In genomic region chr1:210250665-210250997, GRCh38 we compare ENCODE assay signal across 8 cellular contexts. TPM values are rescaled to one million over a fixed set of nuclear protein-coding genes. Genes with fewer than 3 reads are reported as not detected.
DNase-seq lines count a peak whose midpoint lies in the region; ATAC-seq and TF ChIP-seq lines count a peak whose summit lies in the region.

No MANE protein-coding gene starts in this region.

- no peaks in the 10 kb centered on the region for H3K9me3 ChIP-seq in neural cell (ENCODE audit: low read length)

- no peaks in the 10 kb centered on the region for H3K27me3 ChIP-seq in neural cell (ENCODE audit: insufficient read depth, low read depth, low read length)

- peak overlapping the region; percentile 83 for H3K9ac ChIP-seq in neural cell (ENCODE audit: low read length)

- TF ChIP-seq RAD21 in neural cell (conservative IDR thresholded peaks at IDR 0.05): no peak

- TF ChIP-seq CTCF in neural cell (IDR thresholded peaks at IDR 0.05; ENCODE audit: poor library complexity, severe bottlenecking): no peak
- no peak for TF ChIP-seq CTCF in GM10248 (IDR thresholded peaks at IDR 0.05; ENCODE audit: control extremely low read depth, extremely low read depth, low read depth, missing control alignments)

- H3K9me3 Mint-ChIP-seq in activated CD4-positive, alpha-beta T cell treated with anti-CD3 and anti-CD28 coated beads for 36 hours (ENCODE audit: low read depth): no peaks in the 10 kb centered on the region
- no peaks in the 10 kb centered on the region for H3K9me3 Mint-ChIP-seq in effector memory CD8-positive, alpha-beta T cell

- peaks cover 29% of the 10 kb centered on the region for H3K4me1 Mint-ChIP-seq in activated CD4-positive, alpha-beta T cell treated with anti-CD3 and anti-CD28 coated beads for 36 hours
- peaks cover 8 to 12% of the 10 kb centered on the region in 2 donors for H3K4me1 Mint-ChIP-seq in effector memory CD8-positive, alpha-beta T cell (ENCODE audit: low read depth in 2 of 2)

- peak overlapping the region; percentile 99 for H2AFZ ChIP-seq in neural cell (ENCODE audit: low read depth, low read length)

- peak overlapping the region; percentile 62 for H3K4me3 ChIP-seq in neural cell (ENCODE audit: low read length)

- H3K27ac Mint-ChIP-seq in activated CD4-positive, alpha-beta T cell treated with anti-CD3 and anti-CD28 coated beads for 36 hours: no peak overlapping the region
- no peak overlapping the region for H3K27ac Mint-ChIP-seq in effector memory CD8-positive, alpha-beta T cell

- H3K4me2 ChIP-seq in neural cell (ENCODE audit: low read length): peak overlapping the region; percentile 84

- peak overlapping the region; percentile 93 for H3K27ac ChIP-seq in neural cell (ENCODE audit: low read length)

- H3K79me2 ChIP-seq in neural cell (replicated peaks; ENCODE audit: insufficient read depth, low read length): no peaks in the 10 kb centered on the region

- peak; percentile 11 for ATAC-seq in activated CD4-positive, alpha-beta T cell treated with anti-CD3 and anti-CD28 coated beads for 36 hours
- ATAC-seq in effector memory CD8-positive, alpha-beta T cell (replicated peaks): no peak
- no peak for ATAC-seq in GM21723 (IDR thresholded peaks at IDR 0.05; ENCODE audit: unreplicated experiment)

- no peak overlapping the region for H3K4me3 Mint-ChIP-seq in activated CD4-positive, alpha-beta T cell treated with anti-CD3 and anti-CD28 coated beads for 36 hours
- peak overlapping the region; percentile 70 for H3K4me3 Mint-ChIP-seq in effector memory CD8-positive, alpha-beta T cell

- CTCF ChIA-PET in activated CD4-positive, alpha-beta T cell treated with anti-CD3 and anti-CD28 coated beads for 36 hours (lab: Charles Lee): interaction anchor here (1.1 kb wide), 1 partner anchor 107 kb away, joined by 3 read pairs; no protein-coding TSS in a partner anchor
- CTCF ChIA-PET in GM10248 (lab: Yijun Ruan, JAX): no interaction called here

- TF ChIP-seq EP300 in neural cell (conservative IDR thresholded peaks at IDR 0.05; ENCODE audit: poor library complexity, severe bottlenecking): no peak

- H3K36me3 Mint-ChIP-seq in activated CD4-positive, alpha-beta T cell treated with anti-CD3 and anti-CD28 coated beads for 36 hours (ENCODE audit: low read depth): no peaks in the 10 kb centered on the region
- no peaks in the 10 kb centered on the region for H3K36me3 Mint-ChIP-seq in effector memory CD8-positive, alpha-beta T cell (ENCODE audit: insufficient read depth)

- no peaks in the 10 kb centered on the region for H4K20me1 ChIP-seq in neural cell (ENCODE audit: insufficient read depth)

- no peaks in the 10 kb centered on the region for H3K9me2 ChIP-seq in neural cell (ENCODE audit: insufficient read depth, low read length)

- H3K27me3 Mint-ChIP-seq in activated CD4-positive, alpha-beta T cell treated with anti-CD3 and anti-CD28 coated beads for 36 hours: peaks cover 63% of the 10 kb centered on the region
- peaks cover 72 to 90% of the 10 kb centered on the region in 2 donors for H3K27me3 Mint-ChIP-seq in effector memory CD8-positive, alpha-beta T cell

- POLR2A ChIA-PET in activated CD4-positive, alpha-beta T cell treated with anti-CD3 and anti-CD28 coated beads for 36 hours (lab: Charles Lee): interaction anchor here (0.8 kb wide), 1 partner anchor 124 kb away, joined by 7 read pairs; no protein-coding TSS in a partner anchor
- POLR2A ChIA-PET in GM10248 (lab: Yijun Ruan, JAX): interaction anchor here (0.7 kb wide), 1 partner anchor 482 kb away, joined by 3 read pairs; no protein-coding TSS in a partner anchor

- intact Hi-C loops in activated CD4-positive, alpha-beta T cell treated with anti-CD3 and anti-CD28 coated beads for 36 hours (cut with DNase I, micrococcal nuclease): loop anchor here in 1 of 2 experiments (5.0 kb wide), 1 partner anchor 152 kb away; no protein-coding TSS in a partner anchor

- H3F3A ChIP-seq in neural cell (ENCODE audit: insufficient read depth, low read length, poor library complexity, severe bottlenecking): no peaks in the 10 kb centered on the region

- DNase-seq in activated CD4-positive, alpha-beta T cell treated with anti-CD3 and anti-CD28 coated beads for 36 hours: no peak
- DNase-seq in activated CD4-positive, alpha-beta T cell treated with anti-CD3 and anti-CD28 coated beads, Interleukin-2, amount 50 U/mL, for 1 hour: no peak
- DNase-seq in NCI-H524 (lab: John Stamatoyannopoulos, UW) (peak; percentile 60 to 77), GM10248 (ENCODE audit: extremely low spot score) (no peak), KG1 (lab: John Stamatoyannopoulos, UW) (no peak)
- no peak for DNase-seq in effector memory CD8-positive, alpha-beta T cell

- no peaks in the 10 kb centered on the region for H3K36me3 ChIP-seq in neural cell (ENCODE audit: insufficient read depth, low read length)

TF ChIP-seq in neural cell, 6 proteins besides CTCF, POLR2A, EP300 and RAD21:
- TF ChIP-seq, protein P1, sequence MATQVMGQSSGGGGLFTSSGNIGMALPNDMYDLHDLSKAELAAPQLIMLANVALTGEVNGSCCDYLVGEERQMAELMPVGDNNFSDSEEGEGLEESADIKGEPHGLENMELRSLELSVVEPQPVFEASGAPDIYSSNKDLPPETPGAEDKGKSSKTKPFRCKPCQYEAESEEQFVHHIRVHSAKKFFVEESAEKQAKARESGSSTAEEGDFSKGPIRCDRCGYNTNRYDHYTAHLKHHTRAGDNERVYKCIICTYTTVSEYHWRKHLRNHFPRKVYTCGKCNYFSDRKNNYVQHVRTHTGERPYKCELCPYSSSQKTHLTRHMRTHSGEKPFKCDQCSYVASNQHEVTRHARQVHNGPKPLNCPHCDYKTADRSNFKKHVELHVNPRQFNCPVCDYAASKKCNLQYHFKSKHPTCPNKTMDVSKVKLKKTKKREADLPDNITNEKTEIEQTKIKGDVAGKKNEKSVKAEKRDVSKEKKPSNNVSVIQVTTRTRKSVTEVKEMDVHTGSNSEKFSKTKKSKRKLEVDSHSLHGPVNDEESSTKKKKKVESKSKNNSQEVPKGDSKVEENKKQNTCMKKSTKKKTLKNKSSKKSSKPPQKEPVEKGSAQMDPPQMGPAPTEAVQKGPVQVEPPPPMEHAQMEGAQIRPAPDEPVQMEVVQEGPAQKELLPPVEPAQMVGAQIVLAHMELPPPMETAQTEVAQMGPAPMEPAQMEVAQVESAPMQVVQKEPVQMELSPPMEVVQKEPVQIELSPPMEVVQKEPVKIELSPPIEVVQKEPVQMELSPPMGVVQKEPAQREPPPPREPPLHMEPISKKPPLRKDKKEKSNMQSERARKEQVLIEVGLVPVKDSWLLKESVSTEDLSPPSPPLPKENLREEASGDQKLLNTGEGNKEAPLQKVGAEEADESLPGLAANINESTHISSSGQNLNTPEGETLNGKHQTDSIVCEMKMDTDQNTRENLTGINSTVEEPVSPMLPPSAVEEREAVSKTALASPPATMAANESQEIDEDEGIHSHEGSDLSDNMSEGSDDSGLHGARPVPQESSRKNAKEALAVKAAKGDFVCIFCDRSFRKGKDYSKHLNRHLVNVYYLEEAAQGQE (IDR thresholded peaks at IDR 0.05; ENCODE audit: borderline replicate concordance): peak; percentile 41
- TF ChIP-seq EZH2 (IDR thresholded peaks at IDR 0.05; ENCODE audit: borderline replicate concordance, insufficient read depth, low read length, poor library complexity, severe bottlenecking) (no peak), MXI1 (conservative IDR thresholded peaks at IDR 0.05; ENCODE audit: poor library complexity, severe bottlenecking) (no peak), POLR2AphosphoS5 (IDR thresholded peaks at IDR 0.05) (peak; percentile 68), TAF1 (IDR thresholded peaks at IDR 0.05; ENCODE audit: low read depth) (no peak), SMC3 (conservative IDR thresholded peaks at IDR 0.05; ENCODE audit: poor library complexity) (no peak)

RNA-seq across cellular contexts. Expression of gene SERTAD4, which starts 18.0 kb away (rescaled TPM):
- total RNA-seq in activated CD4-positive, alpha-beta T cell treated with anti-CD3 and anti-CD28 coated beads for 36 hours: not detected
- 41.4 and 42.9 TPM in 2 replicates for polyA plus RNA-seq in neural cell
- polyA minus RNA-seq in neural cell: 82.3 and 82.9 TPM in 2 replicates

Comparison
In these comparisons a context has a peak if more than half of its experiments do, and no peak if none do; other contexts are left out.
1. DNase-seq: peak in NCI-H524 (2 of 2); none in activated CD4-positive, alpha-beta T cell treated with anti-CD3 and anti-CD28 coated beads for 36 hours (single experiment), activated CD4-positive, alpha-beta T cell treated with anti-CD3 and anti-CD28 coated beads, Interleukin-2, amount 50 U/mL, for 1 hour (single experiment), effector memory CD8-positive, alpha-beta T cell (0 of 3), GM10248 (single experiment) and KG1 (single experiment).